In genomic region chr2:230898661-230899091, GRCh38 we compare ENCODE assay signal across 2 cellular contexts.
TF ChIP-seq lines count a peak whose summit lies in the region.

No MANE protein-coding gene starts in this region.

TF ChIP-seq in GM23338, 12 proteins besides CTCF, POLR2A, EP300 and RAD21:
- TF ChIP-seq EZH2phosphoT487 (IDR thresholded peaks at IDR 0.05; ENCODE audit: unreplicated experiment): no peak
- TF ChIP-seq ZNF331 (CRISPR knock-in tag; IDR thresholded peaks at IDR 0.05; ENCODE audit: low read depth): no peak
- TF ChIP-seq ETS1 (IDR thresholded peaks at IDR 0.05): no peak
- TF ChIP-seq STAT1 (IDR thresholded peaks at IDR 0.05; ENCODE audit: unreplicated experiment): no peak
- no peak for TF ChIP-seq REST (IDR thresholded peaks at IDR 0.05; ENCODE audit: unreplicated experiment)
- no peak for TF ChIP-seq JUNB (IDR thresholded peaks at IDR 0.05; ENCODE audit: unreplicated experiment)
- no peak for TF ChIP-seq CREB1 (CRISPR knock-in tag; IDR thresholded peaks at IDR 0.05; ENCODE audit: low read depth)
- TF ChIP-seq ZNF114 (CRISPR knock-in tag; IDR thresholded peaks at IDR 0.05): no peak
- no peak for TF ChIP-seq ZNF462 (CRISPR knock-in tag; IDR thresholded peaks at IDR 0.05)
- no peak for TF ChIP-seq POLR2AphosphoS5 (IDR thresholded peaks at IDR 0.05; ENCODE audit: low read depth)
- no peak for TF ChIP-seq NANOG (IDR thresholded peaks at IDR 0.05; ENCODE audit: borderline replicate concordance)
- no peak for TF ChIP-seq EZH2 (IDR thresholded peaks at IDR 0.05; ENCODE audit: low read depth, unreplicated experiment)

TF ChIP-seq in HepG2, 621 proteins besides CTCF, POLR2A, EP300 and RAD21 (continued from another document):
- TF ChIP-seq NONO (IDR thresholded peaks at IDR 0.05): no peak
- no peak for TF ChIP-seq NONO (CRISPR knock-in tag; conservative IDR thresholded peaks at IDR 0.05)
- TF ChIP-seq JDP2 (CRISPR knock-in tag; IDR thresholded peaks at IDR 0.05; ENCODE audit: borderline replicate concordance): no peak
- no peak for TF ChIP-seq NPAS2 (CRISPR knock-in tag; IDR thresholded peaks at IDR 0.05; ENCODE audit: borderline replicate concordance)
- no peak for TF ChIP-seq EED (CRISPR knock-in tag; IDR thresholded peaks at IDR 0.05)
- TF ChIP-seq AKNA (CRISPR knock-in tag; IDR thresholded peaks at IDR 0.05; ENCODE audit: borderline replicate concordance): no peak
- TF ChIP-seq ZNF615 (CRISPR knock-in tag; IDR thresholded peaks at IDR 0.05; ENCODE audit: borderline replicate concordance): no peak
- no peak for TF ChIP-seq SMAD3 (CRISPR knock-in tag; IDR thresholded peaks at IDR 0.05)
- TF ChIP-seq MAX (IDR thresholded peaks at IDR 0.05): no peak
